1 cellular context compared by ENCODE assay signal in genomic region chr10:72295330-72295910, GRCh38.
TF ChIP-seq lines count a peak whose summit lies in the region.

No MANE protein-coding gene starts in this region.

TF ChIP-seq in HCT116, 20 proteins besides CTCF, POLR2A, EP300 and RAD21 (continued from another document):
- no peak for TF ChIP-seq ZBTB33 (IDR thresholded peaks at IDR 0.05; ENCODE audit: extremely low read depth, insufficient replicate concordance, low read length)
